ENCODE assay signal across 6 cellular contexts in genomic region chr10:47758855-47759254, GRCh38. TPM values are rescaled to one million over a fixed set of nuclear protein-coding genes. Genes with fewer than 3 reads are reported as not detected.
DNase-seq lines count a peak whose midpoint lies in the region; ATAC-seq and TF ChIP-seq lines count a peak whose summit lies in the region.
"Not testable (repeated sequence)": the region's sequence is repeated elsewhere in the genome, so short reads cannot be mapped to it uniquely, and the experiment has no call there.
"Had no signal": no experiment of that assay in that cellular context is flagged by ENCODE, and none has a peak within 500 bp of the region (broad histone marks: within the 10 kb centered on the region; RNA-seq: fewer than 3 reads in every experiment).

No MANE protein-coding gene starts in this region.

- intact Hi-C loops in left lung (cut with DNase I) = not testable (repeated sequence)

- not testable (repeated sequence) for TF ChIP-seq EP300 in upper lobe of left lung (IDR thresholded peaks at IDR 0.05)

- not testable (repeated sequence) for H3K27ac ChIP-seq in RWPE2 (ENCODE audit: poor library complexity, severe bottlenecking); left lung; lung (ENCODE audit: low read depth in 1 of 2, low read length in 1 of 2); upper lobe of left lung

- peak; percentile 15; the same call in 2 of the 3 replicates for ATAC-seq in RWPE2 (ENCODE audit: low read depth)
- peak; percentile 71 for ATAC-seq in esophagus mucosa
- peak; percentile 74 for ATAC-seq in left lung
- peak; percentile 49 for ATAC-seq in lung (ENCODE audit: insufficient read depth, low FRiP score)
- peak; percentile 32 to 86 for ATAC-seq in upper lobe of left lung (ENCODE audit: low FRiP score in 2 of 2)

- not testable (repeated sequence) for TF ChIP-seq CTCF in RWPE2 (IDR thresholded peaks at IDR 0.05; ENCODE audit: poor library complexity, severe bottlenecking); left lung (IDR thresholded peaks at IDR 0.05); lung (IDR thresholded peaks at IDR 0.05; ENCODE audit: control extremely low read depth, extremely low read depth); upper lobe of left lung (IDR thresholded peaks at IDR 0.05)

- 48 to 100% methylated on average over 1 to 4 of the region's 11 CpGs for WGBS in lung, 2 donors
- WGBS in upper lobe of left lung, 2 donors = no CpG with 5 or more reads among the region's 11 CpGs

- not testable (repeated sequence) for DNase-seq in RWPE2 (ENCODE audit: low spot score); left lung; lung (ENCODE audit: low spot score); upper lobe of left lung

- H3K27me3 ChIP-seq in RWPE2 (ENCODE audit: insufficient read depth, poor library complexity, severe bottlenecking); lung (ENCODE audit: control insufficient read depth, insufficient read depth); upper lobe of left lung: not testable (repeated sequence)
- H3K27me3 ChIP-seq in left lung = peaks cover 0 to 14% of the 10 kb centered on the region in 2 donors

- TF ChIP-seq POLR2A in upper lobe of left lung (IDR thresholded peaks at IDR 0.05) = not testable (repeated sequence)

- not testable (repeated sequence) for H3K36me3 ChIP-seq in RWPE2 (ENCODE audit: low read depth); left lung; lung (ENCODE audit: control insufficient read depth in 2 of 2, insufficient read depth in 2 of 2, low read length in 2 of 2); upper lobe of left lung

- not testable (repeated sequence) for H3K4me3 ChIP-seq in RWPE2 (ENCODE audit: severe bottlenecking); left lung; lung; upper lobe of left lung

- not testable (repeated sequence) for H3K4me1 ChIP-seq in RWPE2 (ENCODE audit: insufficient read depth, poor library complexity, severe bottlenecking); left lung; lung (ENCODE audit: control insufficient read depth in 2 of 2, insufficient read depth in 2 of 2, low read length in 2 of 2); upper lobe of left lung

- not testable (repeated sequence) for H3K9me3 ChIP-seq in RWPE2 (ENCODE audit: severe bottlenecking); left lung; lung (ENCODE audit: control insufficient read depth in 2 of 2, insufficient read depth in 1 of 2, low read length in 1 of 2); upper lobe of left lung

RNA-seq across cellular contexts. Expression of gene SYT15B, which starts 4.5 kb away (rescaled TPM):
- 0.88 TPM for total RNA-seq in esophagus mucosa
- 10 to 100 TPM; 37.4 to 41.5 TPM for total RNA-seq in left lung
- 10 to 100 TPM; 39.0 to 59.8 TPM for total RNA-seq in lung
- 10 to 100 TPM in 1 of 2 donors, 1 to 10 TPM in 1; 8.7 to 10.2 TPM for polyA plus RNA-seq in lung
- total RNA-seq in upper lobe of left lung = 10 to 100 TPM; 25.2 to 95.6 (median 53.4) TPM
- total RNA-seq: B cell had no signal

Comparison
In these comparisons a context has a peak if more than half of its experiments do, and no peak if none do; other contexts are left out.
1. ATAC-seq: peak in every context shown above with its lines; median percentile 74 in left lung; 71 in esophagus mucosa; 59 in upper lobe of left lung; 49 in lung; 15 in RWPE2.
2. RNA of gene SYT15B, which starts 4.5 kb away (total RNA-seq): 39.0 to 59.8 TPM in lung, 25.2 to 95.6 TPM in upper lobe of left lung and 37.4 to 41.5 TPM in left lung; 0.88 TPM in esophagus mucosa (single experiment); every median in the first group is over 10 times any median in the second.